8 cellular contexts compared by ENCODE assay signal in genomic region chr7:157009778-157010587, GRCh38. TPM values are rescaled to one million over a fixed set of nuclear protein-coding genes. Genes with fewer than 3 reads are reported as not detected.
DNase-seq lines count a peak whose midpoint lies in the region; ATAC-seq lines count a peak whose summit lies in the region.

No MANE protein-coding gene starts in this region.

- POLR2A ChIA-PET in activated CD8-positive, alpha-beta T cell treated with anti-CD3 and anti-CD28 coated beads, Interleukin-2, amount 10 ng/mL, durations not matched to agents 7 days and 5 days (lab: Charles Lee): no interaction called here

- peaks cover 14% of the 10 kb centered on the region for H3K4me1 Mint-ChIP-seq in stimulated activated naive CD8-positive, alpha-beta T cell treated with anti-CD3 and anti-CD28 coated beads, Interleukin-15, Interleukin-2, amounts not matched to agents 100 ng/mL and 50 ng/mL, for 24 hours (ENCODE audit: low read depth)
- H3K4me1 Mint-ChIP-seq in activated CD8-positive, alpha-beta T cell treated with anti-CD3 and anti-CD28 coated beads, Interleukin-2, amount 10 ng/mL, durations not matched to agents 7 days and 5 days (ENCODE audit: low read depth): peaks cover 18% of the 10 kb centered on the region
- peaks cover 10% of the 10 kb centered on the region for H3K4me1 Mint-ChIP-seq in memory B cell

- no peak overlapping the region for H3K27ac Mint-ChIP-seq in stimulated activated naive CD8-positive, alpha-beta T cell treated with anti-CD3 and anti-CD28 coated beads, Interleukin-15, Interleukin-2, amounts not matched to agents 100 ng/mL and 50 ng/mL, for 24 hours
- no peak overlapping the region for H3K27ac Mint-ChIP-seq in activated CD8-positive, alpha-beta T cell treated with anti-CD3 and anti-CD28 coated beads, Interleukin-2, amount 10 ng/mL, durations not matched to agents 7 days and 5 days
- H3K27ac Mint-ChIP-seq in memory B cell: no peak overlapping the region

- DNase-seq in stimulated activated naive CD8-positive, alpha-beta T cell treated with anti-CD3 and anti-CD28 coated beads, Interleukin-15, Interleukin-2, amounts not matched to agents 100 U/mL and 50 U/mL, for 24 hours: no peak
- no peak for DNase-seq in activated CD8-positive, alpha-beta T cell treated with anti-CD3 and anti-CD28 coated beads, Interleukin-2, amount 10 ng/mL, durations not matched to agents 7 days and 5 days
- DNase-seq in memory B cell (ENCODE audit: low spot score in 2 of 2) (no peak), SKM-1 (lab: John Stamatoyannopoulos, UW; ENCODE audit: unreplicated experiment) (no peak), HT-29 (ENCODE audit: low spot score) (no peak), Kasumi-1 (lab: John Stamatoyannopoulos, UW) (no peak)

- CTCF ChIA-PET in activated CD8-positive, alpha-beta T cell treated with anti-CD3 and anti-CD28 coated beads, Interleukin-2, amount 10 ng/mL, durations not matched to agents 7 days and 5 days (lab: Charles Lee): no interaction called here

- peak overlapping the region; percentile 26 for H3K4me3 Mint-ChIP-seq in stimulated activated naive CD8-positive, alpha-beta T cell treated with anti-CD3 and anti-CD28 coated beads, Interleukin-15, Interleukin-2, amounts not matched to agents 100 ng/mL and 50 ng/mL, for 24 hours
- peak overlapping the region; percentile 18 for H3K4me3 Mint-ChIP-seq in activated CD8-positive, alpha-beta T cell treated with anti-CD3 and anti-CD28 coated beads, Interleukin-2, amount 10 ng/mL, durations not matched to agents 7 days and 5 days
- H3K4me3 Mint-ChIP-seq in memory B cell: peak overlapping the region; percentile 74

- H3K36me3 Mint-ChIP-seq in stimulated activated naive CD8-positive, alpha-beta T cell treated with anti-CD3 and anti-CD28 coated beads, Interleukin-15, Interleukin-2, amounts not matched to agents 100 ng/mL and 50 ng/mL, for 24 hours (ENCODE audit: low read depth): no peaks in the 10 kb centered on the region
- H3K36me3 Mint-ChIP-seq in activated CD8-positive, alpha-beta T cell treated with anti-CD3 and anti-CD28 coated beads, Interleukin-2, amount 10 ng/mL, durations not matched to agents 7 days and 5 days (ENCODE audit: low read depth): no peaks in the 10 kb centered on the region
- H3K36me3 Mint-ChIP-seq in memory B cell: no peaks in the 10 kb centered on the region

- ATAC-seq in stimulated activated naive CD8-positive, alpha-beta T cell treated with anti-CD3 and anti-CD28 coated beads, Interleukin-15, Interleukin-2, amounts not matched to agents 100 U/mL and 50 U/mL, for 24 hours: no peak
- ATAC-seq in HG03045 (IDR thresholded peaks at IDR 0.05; ENCODE audit: unreplicated experiment): peak; percentile 32
- no peak for ATAC-seq in activated CD8-positive, alpha-beta T cell treated with anti-CD3 and anti-CD28 coated beads, Interleukin-2, amount 10 ng/mL, durations not matched to agents 7 days and 5 days
- ATAC-seq in memory B cell (ENCODE audit: low read depth): peak; percentile 33

- H3K27me3 Mint-ChIP-seq in stimulated activated naive CD8-positive, alpha-beta T cell treated with anti-CD3 and anti-CD28 coated beads, Interleukin-15, Interleukin-2, amounts not matched to agents 100 ng/mL and 50 ng/mL, for 24 hours: peaks cover 75% of the 10 kb centered on the region
- peaks cover 78% of the 10 kb centered on the region for H3K27me3 Mint-ChIP-seq in activated CD8-positive, alpha-beta T cell treated with anti-CD3 and anti-CD28 coated beads, Interleukin-2, amount 10 ng/mL, durations not matched to agents 7 days and 5 days (ENCODE audit: low read depth)
- H3K27me3 Mint-ChIP-seq in memory B cell: peaks cover 25% of the 10 kb centered on the region

- no peaks in the 10 kb centered on the region for H3K9me3 Mint-ChIP-seq in stimulated activated naive CD8-positive, alpha-beta T cell treated with anti-CD3 and anti-CD28 coated beads, Interleukin-15, Interleukin-2, amounts not matched to agents 100 ng/mL and 50 ng/mL, for 24 hours
- no peaks in the 10 kb centered on the region for H3K9me3 Mint-ChIP-seq in activated CD8-positive, alpha-beta T cell treated with anti-CD3 and anti-CD28 coated beads, Interleukin-2, amount 10 ng/mL, durations not matched to agents 7 days and 5 days (ENCODE audit: insufficient read depth)
- H3K9me3 Mint-ChIP-seq in memory B cell: no peaks in the 10 kb centered on the region

RNA-seq across cellular contexts. Expression of gene MNX1, which starts 0.5 kb away (rescaled TPM):
- total RNA-seq in activated CD8-positive, alpha-beta T cell treated with anti-CD3 and anti-CD28 coated beads, Interleukin-2, amount 10 ng/mL, durations not matched to agents 7 days and 5 days: not detected
- 21.9 and 34.5 TPM in 2 replicates for total RNA-seq in HT-29 (2014; rRNA removed; shearing (Covaris generic))

Comparison
In these comparisons a context has a peak if more than half of its experiments do, and no peak if none do; other contexts are left out.
1. H3K4me3 Mint-ChIP-seq: peak in every context shown above with its lines; median percentile 74 in memory B cell; 26 in stimulated activated naive CD8-positive, alpha-beta T cell treated with anti-CD3 and anti-CD28 coated beads, Interleukin-15, Interleukin-2, amounts not matched to agents 100 ng/mL and 50 ng/mL, for 24 hours; 18 in activated CD8-positive, alpha-beta T cell treated with anti-CD3 and anti-CD28 coated beads, Interleukin-2, amount 10 ng/mL, durations not matched to agents 7 days and 5 days.
2. ATAC-seq: peak in HG03045 (single experiment) and memory B cell (single experiment); none in stimulated activated naive CD8-positive, alpha-beta T cell treated with anti-CD3 and anti-CD28 coated beads, Interleukin-15, Interleukin-2, amounts not matched to agents 100 U/mL and 50 U/mL, for 24 hours (single experiment) and activated CD8-positive, alpha-beta T cell treated with anti-CD3 and anti-CD28 coated beads, Interleukin-2, amount 10 ng/mL, durations not matched to agents 7 days and 5 days (single experiment).
3. RNA of gene MNX1, which starts 0.5 kb away (total RNA-seq): 21.9 to 34.5 TPM in HT-29; not detected in activated CD8-positive, alpha-beta T cell treated with anti-CD3 and anti-CD28 coated beads, Interleukin-2, amount 10 ng/mL, durations not matched to agents 7 days and 5 days; every median in the first group is over 10 times any median in the second.